ENCODE assay signal across 29 cellular contexts in genomic region chr4:121758896-121759568, GRCh38. TPM values are rescaled to one million over a fixed set of nuclear protein-coding genes. Genes with fewer than 3 reads are reported as not detected.
DNase-seq lines count a peak whose midpoint lies in the region; ATAC-seq and TF ChIP-seq lines count a peak whose summit lies in the region.
"Had no signal": no experiment of that assay in that cellular context is flagged by ENCODE, and none has a peak within 500 bp of the region (broad histone marks: within the 10 kb centered on the region; RNA-seq: fewer than 3 reads in every experiment).

No MANE protein-coding gene starts in this region.

- H3K9me3 Mint-ChIP-seq in MCF 10A (ENCODE audit: unreplicated experiment): no peaks in the 10 kb centered on the region
- H3K9me3 Mint-ChIP-seq: activated naive CD4-positive, alpha-beta T cell treated with anti-CD3 and anti-CD28 coated beads for 36 hours; natural killer cell; stimulated activated naive CD8-positive, alpha-beta T cell treated with anti-CD3 and anti-CD28 coated beads, Interleukin-15, Interleukin-2, amounts not matched to agents 100 ng/mL and 50 ng/mL, for 24 hours had no signal

- DNase-seq in MCF 10A (ENCODE audit: unreplicated experiment) (peak; percentile 57), breast epithelium (ENCODE audit: low spot score in 2 of 2) (no peak), amniotic epithelial cell (ENCODE audit: low read depth) (peak; percentile 47), fibroblast of the aortic adventitia (ENCODE audit: low read depth) (peak; percentile 66), COLO668 (lab: John Stamatoyannopoulos, UW; ENCODE audit: unreplicated experiment) (no peak), G401 (ENCODE audit: low spot score) (no peak)
- no peak for DNase-seq in activated CD4-positive, CD25-positive, alpha-beta regulatory T cell treated with anti-CD3 and anti-CD28 coated beads, Interleukin-2, amount 50 U/mL, for 72 hours
- DNase-seq: activated CD4-positive, alpha-beta T cell treated with anti-CD3 and anti-CD28 coated beads, Interleukin-2, amount 50 U/mL, for 1 hour; activated naive CD4-positive, alpha-beta T cell treated with anti-CD3 and anti-CD28 coated beads for 36 hours; anterior cingulate cortex; caudate nucleus; COR-L47; dermis blood vessel endothelial cell; DMS79; natural killer cell; NCI-H1105 treated with DMSO at 0.1 percent for 48 hours; NCI-H2081 treated with DMSO at 0.1 percent for 48 hours; NCI-H446; ovary; Right ventricle myocardium superior; stimulated activated CD4-positive, alpha-beta T cell treated with anti-CD3 and anti-CD28 coated beads, Interleukin-15, amount 100 ng/mL, for 24 hours; tibial artery had no signal

- H3K4me3 Mint-ChIP-seq in MCF 10A (ENCODE audit: unreplicated experiment): no peak overlapping the region
- H3K4me3 Mint-ChIP-seq: activated naive CD4-positive, alpha-beta T cell treated with anti-CD3 and anti-CD28 coated beads for 36 hours; IgD-negative memory B cell; natural killer cell; stimulated activated naive CD8-positive, alpha-beta T cell treated with anti-CD3 and anti-CD28 coated beads, Interleukin-15, Interleukin-2, amounts not matched to agents 100 ng/mL and 50 ng/mL, for 24 hours had no signal

- intact Hi-C loops in MCF 10A (cut with micrococcal nuclease) (no loop called here), breast epithelium (cut with DNase I; ENCODE audit: low total_unique reads) (no loop called here)

- POLR2A ChIA-PET in MCF 10A (lab: Yijun Ruan, JAX): interaction anchor here (0.9 kb wide), 1 partner anchor 22 kb away, joined by 4 read pairs; no protein-coding TSS in a partner anchor

- H3K27me3 ChIP-seq in breast epithelium: peaks cover 0 to 5% of the 10 kb centered on the region in 2 donors
- H3K27me3 ChIP-seq: ovary, right atrium auricular region had no signal

- CTCF ChIA-PET in MCF 10A (lab: Yijun Ruan, JAX): interaction anchor here (1.0 kb wide), 1 partner anchor 296 kb away, joined by 3 read pairs; no protein-coding TSS in a partner anchor

- H3K36me3 Mint-ChIP-seq in MCF 10A (ENCODE audit: insufficient read depth, unreplicated experiment): no peaks in the 10 kb centered on the region
- H3K36me3 Mint-ChIP-seq: IgD-negative memory B cell, natural killer cell had no signal

- H3K36me3 ChIP-seq in breast epithelium: no peaks in the 10 kb centered on the region
- H3K36me3 ChIP-seq: ovary, right atrium auricular region, tibial artery had no signal

- peaks cover 9% of the 10 kb centered on the region for H3K4me1 Mint-ChIP-seq in MCF 10A (ENCODE audit: insufficient read depth, unreplicated experiment)
- H3K4me1 Mint-ChIP-seq: natural killer cell had no signal

- TF ChIP-seq POLR2A in breast epithelium (IDR thresholded peaks at IDR 0.05): no peak

- no peak for ATAC-seq in GM19035 (IDR thresholded peaks at IDR 0.05; ENCODE audit: unreplicated experiment)
- ATAC-seq: HCT116, left lobe of liver, natural killer cell had no signal

- H3K9me3 ChIP-seq in breast epithelium: no peaks in the 10 kb centered on the region
- H3K9me3 ChIP-seq: ovary, right atrium auricular region, tibial artery had no signal

- H3K27me3 Mint-ChIP-seq in MCF 10A (ENCODE audit: insufficient read depth, unreplicated experiment): no peaks in the 10 kb centered on the region

- H3K27ac Mint-ChIP-seq in MCF 10A (ENCODE audit: low read depth, unreplicated experiment): no peak overlapping the region
- H3K27ac Mint-ChIP-seq: activated naive CD4-positive, alpha-beta T cell treated with anti-CD3 and anti-CD28 coated beads for 36 hours; IgD-negative memory B cell; natural killer cell; stimulated activated naive CD8-positive, alpha-beta T cell treated with anti-CD3 and anti-CD28 coated beads, Interleukin-15, Interleukin-2, amounts not matched to agents 100 ng/mL and 50 ng/mL, for 24 hours had no signal

- no peak overlapping the region for H3K27ac ChIP-seq in breast epithelium
- H3K27ac ChIP-seq: 22Rv1, ovary, right atrium auricular region, tibial artery had no signal

- H3K4me3 ChIP-seq in breast epithelium (no peak overlapping the region), fibroblast of the aortic adventitia (ENCODE audit: low read depth, low read length) (no peak overlapping the region)
- H3K4me3 ChIP-seq: ovary, right atrium auricular region, tibial artery had no signal

- TF ChIP-seq CTCF in MCF 10A (IDR thresholded peaks at IDR 0.05; ENCODE audit: unreplicated experiment) (no peak), breast epithelium (IDR thresholded peaks at IDR 0.05) (no peak), fibroblast of the aortic adventitia (IDR thresholded peaks at IDR 0.05; ENCODE audit: insufficient read depth, low read length) (no peak)

- in situ Hi-C loops in G401 (cut with HindIII; ENCODE audit: low sequenced_read_pairs): no loop called here

- no TSS peak for BruUV-seq in MCF 10A (replicated peaks; lab: Mats Ljungman, UMichigan)

- no peaks in the 10 kb centered on the region for H3K4me1 ChIP-seq in breast epithelium
- H3K4me1 ChIP-seq: right atrium auricular region, tibial artery had no signal

RNA-seq across cellular contexts. Expression of gene SMIM43, which starts 5.9 kb away (rescaled TPM):
- not detected in 2 replicates for total RNA-seq in MCF 10A (2022)
- total RNA-seq in breast epithelium: not detected
- total RNA-seq in fibroblast of the aortic adventitia (ENCODE audit: low replicate concordance): 0.45 and 1.1 TPM in 2 replicates
- not detected in 2 replicates for total RNA-seq in G401 (2014; rRNA removed; shearing (Covaris generic))
- total RNA-seq: activated naive CD4-positive, alpha-beta T cell treated with anti-CD3 and anti-CD28 coated beads for 36 hours; left lobe of liver; natural killer cell; right atrium auricular region; Right ventricle myocardium superior had no signal

RNA-seq across cellular contexts. Expression of gene EXOSC9, which starts 42.1 kb away (rescaled TPM):
- 29.2 and 30.9 TPM in 2 replicates for total RNA-seq in MCF 10A (2022)
- 10 to 100 TPM; 23.4 to 27.2 (median 25.2) TPM for total RNA-seq in breast epithelium
- 26.8 and 50.7 TPM in 2 replicates for total RNA-seq in fibroblast of the aortic adventitia (ENCODE audit: low replicate concordance)
- 52.7 and 87.3 TPM in 2 replicates for total RNA-seq in G401 (2014; rRNA removed; shearing (Covaris generic))

Comparison
In these comparisons a context has a peak if more than half of its experiments do, and no peak if none do; other contexts are left out.
1. DNase-seq: peak in MCF 10A (single experiment), amniotic epithelial cell (single experiment) and fibroblast of the aortic adventitia (single experiment); none in breast epithelium (0 of 2), activated CD4-positive, CD25-positive, alpha-beta regulatory T cell treated with anti-CD3 and anti-CD28 coated beads, Interleukin-2, amount 50 U/mL, for 72 hours (single experiment), COLO668 (single experiment) and G401 (single experiment).